ENCODE assay signal across 8 cellular contexts in the genomic region with DNA sequence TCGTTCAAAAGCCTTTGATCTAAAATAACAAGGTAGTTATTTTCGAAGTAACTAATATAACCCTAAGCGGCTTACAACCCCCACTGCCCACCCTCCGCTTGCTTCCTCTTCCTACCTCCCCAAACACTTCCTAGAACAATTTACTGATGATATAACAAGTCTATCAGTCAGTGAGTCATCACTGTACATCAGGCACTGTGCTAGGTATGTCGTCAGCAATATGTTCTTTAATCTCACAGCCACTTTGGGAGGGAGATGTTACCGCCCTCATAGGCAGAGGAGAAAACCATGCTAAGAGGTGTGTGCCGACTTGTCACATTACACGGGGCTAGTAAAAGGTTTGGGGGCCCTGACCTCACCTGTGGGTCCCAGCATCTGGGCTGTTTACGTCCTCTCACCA.
"Had no signal": no experiment of that assay in that cellular context is flagged by ENCODE, and none has a peak within 500 bp of the region (broad histone marks: within the 10 kb centered on the region; RNA-seq: fewer than 3 reads in every experiment).

No MANE protein-coding gene starts in this region.

- H3K4me1 ChIP-seq: HAP-1 had no signal

- H3K4me3 ChIP-seq: GM23338, HAP-1, K562 had no signal

- FAIRE-seq: K562 had no signal

- H3K4me2 ChIP-seq: GM23338 had no signal

- H2AFZ ChIP-seq: GM23338 had no signal

- H3K36me3 ChIP-seq: HAP-1 had no signal

- DNase-seq: H7, HFFc6, IMR-90, KG1 had no signal

- H3K9me3 ChIP-seq: HAP-1 had no signal

- ATAC-seq: GM23338, HCT116, K562 had no signal
